Comparison of ENCODE assay signal across 2 cellular contexts in the genomic region with DNA sequence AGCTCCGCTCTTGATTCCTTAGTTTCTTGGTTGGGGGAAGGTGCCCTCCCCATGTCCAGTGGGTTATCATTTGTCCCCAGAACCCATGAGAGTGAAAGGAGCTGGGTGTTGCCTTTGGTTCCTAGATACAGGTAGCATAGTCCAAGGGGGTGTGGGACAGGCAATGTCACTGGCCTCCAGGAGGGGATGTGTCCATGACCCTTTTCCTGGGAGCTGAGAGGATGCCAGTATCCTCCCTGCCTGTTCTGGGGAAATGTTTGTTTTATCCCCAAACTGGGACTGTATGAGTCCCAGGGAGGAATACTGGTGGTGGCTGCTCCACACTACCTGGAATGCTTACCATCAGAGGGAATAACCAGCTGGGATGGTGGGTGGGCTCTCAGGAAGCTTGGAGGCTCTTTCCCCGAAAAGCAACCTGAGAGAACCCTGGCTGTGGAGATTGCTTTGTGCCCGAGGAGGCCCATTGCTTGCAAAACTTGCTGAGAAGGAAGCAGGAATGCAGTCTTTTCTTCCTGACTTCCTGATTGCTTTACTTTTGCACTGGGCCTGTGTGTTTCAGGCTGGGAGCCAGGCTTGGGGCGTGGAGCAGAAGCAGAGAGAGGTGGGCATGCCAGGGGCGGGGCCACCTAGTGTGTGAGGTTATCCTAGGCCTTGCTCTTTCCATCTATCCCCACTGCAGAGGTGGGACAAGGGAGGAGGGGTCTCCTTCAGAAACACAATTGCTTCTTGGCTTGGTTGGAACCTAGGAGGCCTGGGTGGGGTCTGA.
TF ChIP-seq lines count a peak whose summit lies in the region.

No MANE protein-coding gene starts in this region.

TF ChIP-seq in GM23338, 12 proteins besides CTCF, POLR2A, EP300 and RAD21:
- TF ChIP-seq, protein P1, sequence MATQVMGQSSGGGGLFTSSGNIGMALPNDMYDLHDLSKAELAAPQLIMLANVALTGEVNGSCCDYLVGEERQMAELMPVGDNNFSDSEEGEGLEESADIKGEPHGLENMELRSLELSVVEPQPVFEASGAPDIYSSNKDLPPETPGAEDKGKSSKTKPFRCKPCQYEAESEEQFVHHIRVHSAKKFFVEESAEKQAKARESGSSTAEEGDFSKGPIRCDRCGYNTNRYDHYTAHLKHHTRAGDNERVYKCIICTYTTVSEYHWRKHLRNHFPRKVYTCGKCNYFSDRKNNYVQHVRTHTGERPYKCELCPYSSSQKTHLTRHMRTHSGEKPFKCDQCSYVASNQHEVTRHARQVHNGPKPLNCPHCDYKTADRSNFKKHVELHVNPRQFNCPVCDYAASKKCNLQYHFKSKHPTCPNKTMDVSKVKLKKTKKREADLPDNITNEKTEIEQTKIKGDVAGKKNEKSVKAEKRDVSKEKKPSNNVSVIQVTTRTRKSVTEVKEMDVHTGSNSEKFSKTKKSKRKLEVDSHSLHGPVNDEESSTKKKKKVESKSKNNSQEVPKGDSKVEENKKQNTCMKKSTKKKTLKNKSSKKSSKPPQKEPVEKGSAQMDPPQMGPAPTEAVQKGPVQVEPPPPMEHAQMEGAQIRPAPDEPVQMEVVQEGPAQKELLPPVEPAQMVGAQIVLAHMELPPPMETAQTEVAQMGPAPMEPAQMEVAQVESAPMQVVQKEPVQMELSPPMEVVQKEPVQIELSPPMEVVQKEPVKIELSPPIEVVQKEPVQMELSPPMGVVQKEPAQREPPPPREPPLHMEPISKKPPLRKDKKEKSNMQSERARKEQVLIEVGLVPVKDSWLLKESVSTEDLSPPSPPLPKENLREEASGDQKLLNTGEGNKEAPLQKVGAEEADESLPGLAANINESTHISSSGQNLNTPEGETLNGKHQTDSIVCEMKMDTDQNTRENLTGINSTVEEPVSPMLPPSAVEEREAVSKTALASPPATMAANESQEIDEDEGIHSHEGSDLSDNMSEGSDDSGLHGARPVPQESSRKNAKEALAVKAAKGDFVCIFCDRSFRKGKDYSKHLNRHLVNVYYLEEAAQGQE (IDR thresholded peaks at IDR 0.05; ENCODE audit: unreplicated experiment) = no peak
- TF ChIP-seq CREB1 (CRISPR knock-in tag; IDR thresholded peaks at IDR 0.05; ENCODE audit: low read depth) (no peak), EZH2 (IDR thresholded peaks at IDR 0.05; ENCODE audit: low read depth, unreplicated experiment) (no peak), JUNB (IDR thresholded peaks at IDR 0.05; ENCODE audit: unreplicated experiment) (no peak), POLR2AphosphoS5 (IDR thresholded peaks at IDR 0.05; ENCODE audit: low read depth) (no peak)

TF ChIP-seq in HepG2, 621 proteins besides CTCF, POLR2A, EP300 and RAD21:
- TF ChIP-seq MBNL3 (CRISPR knock-in tag; conservative IDR thresholded peaks at IDR 0.05) (no peak), ZNF292 (CRISPR knock-in tag; IDR thresholded peaks at IDR 0.05; ENCODE audit: borderline replicate concordance, low read depth) (0 out of 2 replicates have a peak, but pooled peaks have one; percentile 3), LCORL (IDR thresholded peaks at IDR 0.05) (no peak), LCORL (CRISPR knock-in tag; IDR thresholded peaks at IDR 0.05) (0 out of 2 replicates have a peak, but pooled peaks have one; percentile 39), ZNF33B (CRISPR knock-in tag; IDR thresholded peaks at IDR 0.05) (0 out of 2 replicates have a peak, but pooled peaks have one; percentile 43), ZNF451 (CRISPR knock-in tag; IDR thresholded peaks at IDR 0.05) (0 out of 2 replicates have a peak, but pooled peaks have one; percentile 58)
TF ChIP-seq in HepG2: peak in this region for 4.
